1 cellular context compared by ENCODE assay signal in the genomic region with DNA sequence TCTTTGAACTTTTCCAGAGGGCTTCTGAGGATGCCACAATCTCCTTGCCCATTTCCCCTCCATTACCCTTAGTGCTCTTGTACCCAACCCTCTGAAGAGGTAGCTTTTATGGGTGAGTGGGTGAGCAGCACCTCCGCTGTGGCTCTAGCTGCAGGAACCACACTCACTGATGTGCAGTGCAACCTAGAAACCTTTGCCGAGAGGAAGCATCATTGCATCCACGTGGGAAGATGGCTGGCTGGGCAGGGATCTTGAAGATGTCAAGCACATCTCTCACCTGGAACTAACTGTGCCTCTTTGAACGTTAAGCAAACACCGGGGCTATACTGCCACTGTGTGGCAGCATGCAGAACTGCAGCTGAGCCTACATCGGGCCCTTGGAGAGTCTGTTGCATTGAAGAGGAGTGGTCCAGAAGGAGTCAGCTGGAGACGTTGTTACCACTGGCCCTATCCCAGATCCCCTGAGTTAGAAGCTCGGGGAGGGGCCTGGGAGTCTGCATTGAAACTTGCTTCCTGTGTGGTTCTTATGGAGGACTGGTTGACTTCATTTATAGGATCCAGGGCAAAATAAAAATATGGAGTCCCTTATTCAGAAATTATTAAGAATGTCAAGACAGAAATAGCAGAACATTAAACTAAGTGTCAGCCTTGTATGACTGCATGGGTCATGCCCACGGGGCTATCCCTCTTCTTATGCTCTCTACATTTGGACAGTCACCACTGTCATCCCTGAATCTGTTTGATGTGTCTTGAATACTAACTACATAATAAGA.
TF ChIP-seq lines count a peak whose summit lies in the region.

No MANE protein-coding gene starts in this region.

TF ChIP-seq in HepG2, 621 proteins besides CTCF, POLR2A, EP300 and RAD21 (continued from another document):
- TF ChIP-seq, protein P1, sequence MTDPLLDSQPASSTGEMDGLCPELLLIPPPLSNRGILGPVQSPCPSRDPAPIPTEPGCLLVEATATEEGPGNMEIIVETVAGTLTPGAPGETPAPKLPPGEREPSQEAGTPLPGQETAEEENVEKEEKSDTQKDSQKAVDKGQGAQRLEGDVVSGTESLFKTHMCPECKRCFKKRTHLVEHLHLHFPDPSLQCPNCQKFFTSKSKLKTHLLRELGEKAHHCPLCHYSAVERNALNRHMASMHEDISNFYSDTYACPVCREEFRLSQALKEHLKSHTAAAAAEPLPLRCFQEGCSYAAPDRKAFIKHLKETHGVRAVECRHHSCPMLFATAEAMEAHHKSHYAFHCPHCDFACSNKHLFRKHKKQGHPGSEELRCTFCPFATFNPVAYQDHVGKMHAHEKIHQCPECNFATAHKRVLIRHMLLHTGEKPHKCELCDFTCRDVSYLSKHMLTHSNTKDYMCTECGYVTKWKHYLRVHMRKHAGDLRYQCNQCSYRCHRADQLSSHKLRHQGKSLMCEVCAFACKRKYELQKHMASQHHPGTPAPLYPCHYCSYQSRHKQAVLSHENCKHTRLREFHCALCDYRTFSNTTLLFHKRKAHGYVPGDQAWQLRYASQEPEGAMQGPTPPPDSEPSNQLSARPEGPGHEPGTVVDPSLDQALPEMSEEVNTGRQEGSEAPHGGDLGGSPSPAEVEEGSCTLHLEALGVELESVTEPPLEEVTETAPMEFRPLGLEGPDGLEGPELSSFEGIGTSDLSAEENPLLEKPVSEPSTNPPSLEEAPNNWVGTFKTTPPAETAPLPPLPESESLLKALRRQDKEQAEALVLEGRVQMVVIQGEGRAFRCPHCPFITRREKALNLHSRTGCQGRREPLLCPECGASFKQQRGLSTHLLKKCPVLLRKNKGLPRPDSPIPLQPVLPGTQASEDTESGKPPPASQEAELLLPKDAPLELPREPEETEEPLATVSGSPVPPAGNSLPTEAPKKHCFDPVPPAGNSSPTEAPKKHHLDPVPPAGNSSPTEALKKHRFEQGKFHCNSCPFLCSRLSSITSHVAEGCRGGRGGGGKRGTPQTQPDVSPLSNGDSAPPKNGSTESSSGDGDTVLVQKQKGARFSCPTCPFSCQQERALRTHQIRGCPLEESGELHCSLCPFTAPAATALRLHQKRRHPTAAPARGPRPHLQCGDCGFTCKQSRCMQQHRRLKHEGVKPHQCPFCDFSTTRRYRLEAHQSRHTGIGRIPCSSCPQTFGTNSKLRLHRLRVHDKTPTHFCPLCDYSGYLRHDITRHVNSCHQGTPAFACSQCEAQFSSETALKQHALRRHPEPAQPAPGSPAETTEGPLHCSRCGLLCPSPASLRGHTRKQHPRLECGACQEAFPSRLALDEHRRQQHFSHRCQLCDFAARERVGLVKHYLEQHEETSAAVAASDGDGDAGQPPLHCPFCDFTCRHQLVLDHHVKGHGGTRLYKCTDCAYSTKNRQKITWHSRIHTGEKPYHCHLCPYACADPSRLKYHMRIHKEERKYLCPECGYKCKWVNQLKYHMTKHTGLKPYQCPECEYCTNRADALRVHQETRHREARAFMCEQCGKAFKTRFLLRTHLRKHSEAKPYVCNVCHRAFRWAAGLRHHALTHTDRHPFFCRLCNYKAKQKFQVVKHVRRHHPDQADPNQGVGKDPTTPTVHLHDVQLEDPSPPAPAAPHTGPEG (CRISPR knock-in tag; IDR thresholded peaks at IDR 0.05), result no peak
- TF ChIP-seq ZNF446 (CRISPR knock-in tag; IDR thresholded peaks at IDR 0.05), result no peak
- TF ChIP-seq, protein P2, sequence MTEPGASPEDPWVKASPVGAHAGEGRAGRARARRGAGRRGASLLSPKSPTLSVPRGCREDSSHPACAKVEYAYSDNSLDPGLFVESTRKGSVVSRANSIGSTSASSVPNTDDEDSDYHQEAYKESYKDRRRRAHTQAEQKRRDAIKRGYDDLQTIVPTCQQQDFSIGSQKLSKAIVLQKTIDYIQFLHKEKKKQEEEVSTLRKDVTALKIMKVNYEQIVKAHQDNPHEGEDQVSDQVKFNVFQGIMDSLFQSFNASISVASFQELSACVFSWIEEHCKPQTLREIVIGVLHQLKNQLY (CRISPR knock-in tag; IDR thresholded peaks at IDR 0.05), result peak; percentile 58; the same call in 1 of the 2 replicates
- peak; percentile 68 for TF ChIP-seq SALL2 (CRISPR knock-in tag; IDR thresholded peaks at IDR 0.05)
- TF ChIP-seq, protein P3, sequence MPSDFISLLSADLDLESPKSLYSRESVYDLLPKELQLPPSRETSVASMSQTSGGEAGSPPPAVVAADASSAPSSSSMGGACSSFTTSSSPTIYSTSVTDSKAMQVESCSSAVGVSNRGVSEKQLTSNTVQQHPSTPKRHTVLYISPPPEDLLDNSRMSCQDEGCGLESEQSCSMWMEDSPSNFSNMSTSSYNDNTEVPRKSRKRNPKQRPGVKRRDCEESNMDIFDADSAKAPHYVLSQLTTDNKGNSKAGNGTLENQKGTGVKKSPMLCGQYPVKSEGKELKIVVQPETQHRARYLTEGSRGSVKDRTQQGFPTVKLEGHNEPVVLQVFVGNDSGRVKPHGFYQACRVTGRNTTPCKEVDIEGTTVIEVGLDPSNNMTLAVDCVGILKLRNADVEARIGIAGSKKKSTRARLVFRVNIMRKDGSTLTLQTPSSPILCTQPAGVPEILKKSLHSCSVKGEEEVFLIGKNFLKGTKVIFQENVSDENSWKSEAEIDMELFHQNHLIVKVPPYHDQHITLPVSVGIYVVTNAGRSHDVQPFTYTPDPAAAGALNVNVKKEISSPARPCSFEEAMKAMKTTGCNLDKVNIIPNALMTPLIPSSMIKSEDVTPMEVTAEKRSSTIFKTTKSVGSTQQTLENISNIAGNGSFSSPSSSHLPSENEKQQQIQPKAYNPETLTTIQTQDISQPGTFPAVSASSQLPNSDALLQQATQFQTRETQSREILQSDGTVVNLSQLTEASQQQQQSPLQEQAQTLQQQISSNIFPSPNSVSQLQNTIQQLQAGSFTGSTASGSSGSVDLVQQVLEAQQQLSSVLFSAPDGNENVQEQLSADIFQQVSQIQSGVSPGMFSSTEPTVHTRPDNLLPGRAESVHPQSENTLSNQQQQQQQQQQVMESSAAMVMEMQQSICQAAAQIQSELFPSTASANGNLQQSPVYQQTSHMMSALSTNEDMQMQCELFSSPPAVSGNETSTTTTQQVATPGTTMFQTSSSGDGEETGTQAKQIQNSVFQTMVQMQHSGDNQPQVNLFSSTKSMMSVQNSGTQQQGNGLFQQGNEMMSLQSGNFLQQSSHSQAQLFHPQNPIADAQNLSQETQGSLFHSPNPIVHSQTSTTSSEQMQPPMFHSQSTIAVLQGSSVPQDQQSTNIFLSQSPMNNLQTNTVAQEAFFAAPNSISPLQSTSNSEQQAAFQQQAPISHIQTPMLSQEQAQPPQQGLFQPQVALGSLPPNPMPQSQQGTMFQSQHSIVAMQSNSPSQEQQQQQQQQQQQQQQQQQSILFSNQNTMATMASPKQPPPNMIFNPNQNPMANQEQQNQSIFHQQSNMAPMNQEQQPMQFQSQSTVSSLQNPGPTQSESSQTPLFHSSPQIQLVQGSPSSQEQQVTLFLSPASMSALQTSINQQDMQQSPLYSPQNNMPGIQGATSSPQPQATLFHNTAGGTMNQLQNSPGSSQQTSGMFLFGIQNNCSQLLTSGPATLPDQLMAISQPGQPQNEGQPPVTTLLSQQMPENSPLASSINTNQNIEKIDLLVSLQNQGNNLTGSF (CRISPR knock-in tag; IDR thresholded peaks at IDR 0.05), result no peak
- TF ChIP-seq, protein P4, sequence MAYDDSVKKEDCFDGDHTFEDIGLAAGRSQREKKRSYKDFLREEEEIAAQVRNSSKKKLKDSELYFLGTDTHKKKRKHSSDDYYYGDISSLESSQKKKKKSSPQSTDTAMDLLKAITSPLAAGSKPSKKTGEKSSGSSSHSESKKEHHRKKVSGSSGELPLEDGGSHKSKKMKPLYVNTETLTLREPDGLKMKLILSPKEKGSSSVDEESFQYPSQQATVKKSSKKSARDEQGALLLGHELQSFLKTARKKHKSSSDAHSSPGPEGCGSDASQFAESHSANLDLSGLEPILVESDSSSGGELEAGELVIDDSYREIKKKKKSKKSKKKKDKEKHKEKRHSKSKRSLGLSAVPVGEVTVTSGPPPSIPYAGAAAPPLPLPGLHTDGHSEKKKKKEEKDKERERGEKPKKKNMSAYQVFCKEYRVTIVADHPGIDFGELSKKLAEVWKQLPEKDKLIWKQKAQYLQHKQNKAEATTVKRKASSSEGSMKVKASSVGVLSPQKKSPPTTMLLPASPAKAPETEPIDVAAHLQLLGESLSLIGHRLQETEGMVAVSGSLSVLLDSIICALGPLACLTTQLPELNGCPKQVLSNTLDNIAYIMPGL (CRISPR knock-in tag; IDR thresholded peaks at IDR 0.05; ENCODE audit: borderline replicate concordance in 1 of 2, low read depth in 1 of 2), result peak in 1 of 2 experiments; percentile 73; a peak in 1 of 4 replicates
- TF ChIP-seq ZNF383 (CRISPR knock-in tag; IDR thresholded peaks at IDR 0.05; ENCODE audit: borderline replicate concordance), result no peak
- no peak for TF ChIP-seq PHF20 (CRISPR knock-in tag; IDR thresholded peaks at IDR 0.05)
- TF ChIP-seq, protein P5, sequence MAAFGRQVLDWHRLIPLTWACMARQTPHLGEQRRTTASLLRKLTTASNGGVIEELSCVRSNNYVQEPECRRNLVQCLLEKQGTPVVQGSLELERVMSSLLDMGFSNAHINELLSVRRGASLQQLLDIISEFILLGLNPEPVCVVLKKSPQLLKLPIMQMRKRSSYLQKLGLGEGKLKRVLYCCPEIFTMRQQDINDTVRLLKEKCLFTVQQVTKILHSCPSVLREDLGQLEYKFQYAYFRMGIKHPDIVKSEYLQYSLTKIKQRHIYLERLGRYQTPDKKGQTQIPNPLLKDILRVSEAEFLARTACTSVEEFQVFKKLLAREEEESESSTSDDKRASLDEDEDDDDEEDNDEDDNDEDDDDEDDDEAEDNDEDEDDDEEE (CRISPR knock-in tag; IDR thresholded peaks at IDR 0.05), result no peak
- TF ChIP-seq SAP130 (CRISPR knock-in tag; IDR thresholded peaks at IDR 0.05; ENCODE audit: low read depth), result no peak
- TF ChIP-seq YEATS4 (CRISPR knock-in tag; IDR thresholded peaks at IDR 0.05; ENCODE audit: borderline replicate concordance), result no peak
